In the genomic region with DNA sequence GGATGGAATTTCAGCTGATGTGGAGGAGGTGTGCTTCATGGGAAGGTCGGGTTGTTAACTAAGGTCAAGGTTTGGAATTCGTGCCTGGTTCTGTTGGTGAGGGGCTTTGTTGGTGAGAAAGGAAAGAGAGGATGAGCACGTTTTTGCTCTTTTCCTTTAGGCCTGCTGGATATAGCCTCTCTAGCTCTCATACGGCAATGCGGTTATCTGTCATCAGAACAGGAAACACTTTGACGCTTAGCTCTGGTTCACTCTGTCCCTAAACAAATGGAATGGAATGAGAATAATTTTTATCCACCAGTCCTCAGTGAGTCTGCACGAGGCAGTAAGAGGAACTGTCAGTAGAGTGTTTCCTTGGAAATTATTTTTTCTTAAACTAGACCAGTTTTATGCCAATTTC, we compare ENCODE assay signal across 1 cellular context.
TF ChIP-seq lines count a peak whose summit lies in the region.

No MANE protein-coding gene starts in this region.

TF ChIP-seq in K562, 482 proteins besides CTCF, POLR2A, EP300 and RAD21 (continued from another document):
- TF ChIP-seq, protein P1, sequence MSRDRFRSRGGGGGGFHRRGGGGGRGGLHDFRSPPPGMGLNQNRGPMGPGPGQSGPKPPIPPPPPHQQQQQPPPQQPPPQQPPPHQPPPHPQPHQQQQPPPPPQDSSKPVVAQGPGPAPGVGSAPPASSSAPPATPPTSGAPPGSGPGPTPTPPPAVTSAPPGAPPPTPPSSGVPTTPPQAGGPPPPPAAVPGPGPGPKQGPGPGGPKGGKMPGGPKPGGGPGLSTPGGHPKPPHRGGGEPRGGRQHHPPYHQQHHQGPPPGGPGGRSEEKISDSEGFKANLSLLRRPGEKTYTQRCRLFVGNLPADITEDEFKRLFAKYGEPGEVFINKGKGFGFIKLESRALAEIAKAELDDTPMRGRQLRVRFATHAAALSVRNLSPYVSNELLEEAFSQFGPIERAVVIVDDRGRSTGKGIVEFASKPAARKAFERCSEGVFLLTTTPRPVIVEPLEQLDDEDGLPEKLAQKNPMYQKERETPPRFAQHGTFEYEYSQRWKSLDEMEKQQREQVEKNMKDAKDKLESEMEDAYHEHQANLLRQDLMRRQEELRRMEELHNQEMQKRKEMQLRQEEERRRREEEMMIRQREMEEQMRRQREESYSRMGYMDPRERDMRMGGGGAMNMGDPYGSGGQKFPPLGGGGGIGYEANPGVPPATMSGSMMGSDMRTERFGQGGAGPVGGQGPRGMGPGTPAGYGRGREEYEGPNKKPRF (IDR thresholded peaks at IDR 0.05; ENCODE audit: low read depth, low read length), result no peak
- TF ChIP-seq GABPA (tag; conservative IDR thresholded peaks at IDR 0.05; ENCODE audit: low read depth) (peak; percentile 23; the same call in 1 of the 2 replicates), RBM14 (IDR thresholded peaks at IDR 0.05; ENCODE audit: borderline replicate concordance, insufficient read depth, low read depth, low read length) (no peak), NUFIP1 (IDR thresholded peaks at IDR 0.05; ENCODE audit: partially characterized antibody) (no peak), ETV5 (CRISPR knock-in tag; IDR thresholded peaks at IDR 0.05; ENCODE audit: low read depth) (peak; percentile 52; the same call in 1 of the 2 replicates), ZFX (CRISPR knock-in tag; IDR thresholded peaks at IDR 0.05) (no peak), RBM25 (IDR thresholded peaks at IDR 0.05; ENCODE audit: low read depth, low read length, severe bottlenecking) (no peak), HDAC2 (IDR thresholded peaks at IDR 0.05) (0 out of 2 replicates have a peak, but pooled peaks have one; percentile 42), NR4A1 (CRISPR knock-in tag; IDR thresholded peaks at IDR 0.05) (no peak), NR4A1 (tag; IDR thresholded peaks at IDR 0.05) (no peak), TEAD1 (CRISPR knock-in tag; IDR thresholded peaks at IDR 0.05) (no peak), CREB1 (IDR thresholded peaks at IDR 0.05) (no peak), CREB1 (CRISPR knock-in tag; IDR thresholded peaks at IDR 0.05) (no peak; the same call in 1 of the 2 replicates), LCOR (CRISPR knock-in tag; IDR thresholded peaks at IDR 0.05) (0 out of 2 replicates have a peak, but pooled peaks have one; percentile 41), ZBTB7A (IDR thresholded peaks at IDR 0.05; ENCODE audit: borderline replicate concordance, control insufficient read depth, low read depth, low read length) (no peak), ZFP1 (CRISPR knock-in tag; IDR thresholded peaks at IDR 0.05) (no peak), NFE2 (IDR thresholded peaks at IDR 0.05; ENCODE audit: low read depth) (no peak), ZNF696 (CRISPR knock-in tag; conservative IDR thresholded peaks at IDR 0.05) (no peak), SMARCA5 (IDR thresholded peaks at IDR 0.05) (0 out of 2 replicates have a peak, but pooled peaks have one; percentile 16), TOE1 (IDR thresholded peaks at IDR 0.05; ENCODE audit: borderline replicate concordance) (0 out of 2 replicates have a peak, but pooled peaks have one; percentile 40), TOE1 (CRISPR knock-in tag; IDR thresholded peaks at IDR 0.05; ENCODE audit: borderline replicate concordance, low read depth) (no peak), FOSL1 (tag; conservative IDR thresholded peaks at IDR 0.05) (no peak; the same call in 1 of the 2 replicates)
TF ChIP-seq in K562: peak in this region for 36.
